In the genomic region with DNA sequence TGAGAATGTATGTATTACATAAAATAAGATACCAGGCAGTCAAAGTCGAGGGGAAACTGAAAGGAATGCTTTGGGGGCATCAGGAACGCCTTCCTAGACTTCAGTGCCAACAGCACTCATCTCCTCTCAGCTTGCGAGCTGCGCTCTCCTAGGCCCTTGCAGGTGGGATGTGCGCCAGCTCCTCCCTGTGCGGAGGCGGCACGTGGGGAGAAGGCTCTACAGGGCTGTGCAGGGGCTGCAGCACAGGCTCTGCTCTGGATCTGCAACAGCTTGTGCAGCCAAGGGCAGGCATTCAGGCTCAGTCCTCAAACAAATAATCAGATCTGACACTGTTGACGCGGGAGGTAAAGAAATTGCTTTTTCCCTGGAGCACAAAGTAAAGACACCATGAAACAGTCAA, we compare ENCODE assay signal across 28 cellular contexts.
DNase-seq lines count a peak whose midpoint lies in the region; ATAC-seq, FAIRE-seq and TF ChIP-seq lines count a peak whose summit lies in the region.
"Had no signal": no experiment of that assay in that cellular context is flagged by ENCODE, and none has a peak within 500 bp of the region (broad histone marks: within the 10 kb centered on the region; RNA-seq: fewer than 3 reads in every experiment).

No MANE protein-coding gene starts in this region.

- H3K9me3 Mint-ChIP-seq in osteocyte (ENCODE audit: unreplicated experiment), result no peaks in the 10 kb centered on the region
- H3K9me3 Mint-ChIP-seq: activated naive CD8-positive, alpha-beta T cell treated with anti-CD3 and anti-CD28 coated beads for 36 hours; activated T-helper 2 cell treated with anti-CD3 and anti-CD28 coated beads, Interferon-gamma antibody, Interleukin-2, Interleukin-4, amounts not matched to agents 10 μg/mL and 5 μg/mL and 100 μg/mL, durations not matched to agents 14 hours and 24 hours and 36 hours; CD4-positive, CD25-positive, alpha-beta regulatory T cell had no signal

- H3K36me3 Mint-ChIP-seq in osteocyte (ENCODE audit: unreplicated experiment), result no peaks in the 10 kb centered on the region
- H3K36me3 Mint-ChIP-seq: activated naive CD8-positive, alpha-beta T cell treated with anti-CD3 and anti-CD28 coated beads for 36 hours; CD4-positive, CD25-positive, alpha-beta regulatory T cell; naive thymus-derived CD4-positive, alpha-beta T cell had no signal

- peaks cover 0 to 18% (median 6%) of the 10 kb centered on the region in 12 donors for H3K4me1 ChIP-seq in heart left ventricle
- no peaks in the 10 kb centered on the region for H3K4me1 ChIP-seq in lower lobe of right lung
- H3K4me1 ChIP-seq: breast epithelium, left lung, SJSA1 had no signal

- H3K27ac Mint-ChIP-seq in osteocyte (ENCODE audit: unreplicated experiment), result no peak overlapping the region
- H3K27ac Mint-ChIP-seq: activated naive CD8-positive, alpha-beta T cell treated with anti-CD3 and anti-CD28 coated beads for 36 hours; activated T-helper 2 cell treated with anti-CD3 and anti-CD28 coated beads, Interferon-gamma antibody, Interleukin-2, Interleukin-4, amounts not matched to agents 10 μg/mL and 5 μg/mL and 100 μg/mL, durations not matched to agents 14 hours and 24 hours and 36 hours; CD4-positive, CD25-positive, alpha-beta regulatory T cell; naive thymus-derived CD4-positive, alpha-beta T cell had no signal

- no peak overlapping the region for H3K4me3 ChIP-seq in heart left ventricle
- no peak overlapping the region for H3K4me3 ChIP-seq in lower lobe of right lung
- H3K4me3 ChIP-seq: breast epithelium, coronary artery, left lung, SJSA1 had no signal

- FAIRE-seq in HTR-8/SVneo (lab: Jason Lieb, UNC), result no peak
- FAIRE-seq: D721Med, GM18507, small intestine had no signal

- H3K27me3 Mint-ChIP-seq in osteocyte (ENCODE audit: unreplicated experiment), result peaks cover 14% of the 10 kb centered on the region
- H3K27me3 Mint-ChIP-seq: CD4-positive, CD25-positive, alpha-beta regulatory T cell had no signal

- TF ChIP-seq POLR2A in heart left ventricle (IDR thresholded peaks at IDR 0.05), result no peak

- peak; percentile 72 to 85 (median 82) for ATAC-seq in heart left ventricle
- no peak for ATAC-seq in lower lobe of right lung
- ATAC-seq: left lung; naive thymus-derived CD4-positive, alpha-beta T cell had no signal

- H3K27me3 ChIP-seq in heart left ventricle (no peaks in the 10 kb centered on the region), lower lobe of right lung (ENCODE audit: low read depth) (no peaks in the 10 kb centered on the region)
- H3K27me3 ChIP-seq: breast epithelium, left lung had no signal

- DNase-seq in DMS79 treated with DMSO at 0.1 percent for 48 hours (lab: John Stamatoyannopoulos, UW) (peak; percentile 9), DMS79 (lab: John Stamatoyannopoulos, UW) (no peak), NCI-H1092 (lab: John Stamatoyannopoulos, UW) (peak; percentile 81), heart left ventricle (peak in 4 of 5 donors; percentile 47 to 77 (median 62)), osteocyte (ENCODE audit: extremely low spot score, unreplicated experiment) (peak; percentile 70), A172 (ENCODE audit: low spot score) (no peak), HTR-8/SVneo (ENCODE audit: insufficient read length, low spot score) (no peak), lower lobe of right lung (no peak)
- DNase-seq: activated CD4-positive, alpha-beta T cell treated with anti-CD3 and anti-CD28 coated beads for 4 hours; CD4-positive, CD25-positive, alpha-beta regulatory T cell; effector CD8-positive, alpha-beta T cell; GOT3; left lung; naive thymus-derived CD4-positive, alpha-beta T cell; NCI-H1048; NCI-H187 treated with DMSO at 0.1 percent for 48 hours; NCI-H446; small intestine; stimulated activated naive CD4-positive, alpha-beta T cell treated with Interleukin-2 at 50 U/mL for 16 hours; T-helper 9 cell had no signal

- no peak overlapping the region for H3K27ac ChIP-seq in heart left ventricle
- H3K27ac ChIP-seq in lower lobe of right lung, result no peak overlapping the region
- H3K27ac ChIP-seq: 22Rv1, breast epithelium, coronary artery, left lung, SJSA1 had no signal

- WGBS in heart left ventricle, 4 donors, result 38 to 46% (median 45%) methylated on average over 10 of the region's 10 CpGs

- intact Hi-C loops in heart left ventricle (cut with DNase I) (loop anchor here in 1 of 10 donors (10.0 kb wide), 1 partner anchor 665 kb away; no protein-coding TSS in a partner anchor), lower lobe of right lung (cut with DNase I) (no loop called here)

- H3K4me1 Mint-ChIP-seq in osteocyte (ENCODE audit: unreplicated experiment), result peaks cover 8% of the 10 kb centered on the region
- H3K4me1 Mint-ChIP-seq: CD4-positive, CD25-positive, alpha-beta regulatory T cell had no signal

- H3K9me3 ChIP-seq in heart left ventricle (no peaks in the 10 kb centered on the region), lower lobe of right lung (no peaks in the 10 kb centered on the region)
- H3K9me3 ChIP-seq: breast epithelium, left lung, SJSA1 had no signal

- no peaks in the 10 kb centered on the region for H3K36me3 ChIP-seq in heart left ventricle
- no peaks in the 10 kb centered on the region for H3K36me3 ChIP-seq in lower lobe of right lung
- H3K36me3 ChIP-seq: breast epithelium, left lung, SJSA1 had no signal

- TF ChIP-seq CTCF in heart left ventricle (IDR thresholded peaks at IDR 0.05), result no peak
- no peak for TF ChIP-seq CTCF in osteocyte (IDR thresholded peaks at IDR 0.05)
- no peak for TF ChIP-seq CTCF in lower lobe of right lung (IDR thresholded peaks at IDR 0.05)

- H3K4me3 Mint-ChIP-seq in osteocyte (ENCODE audit: unreplicated experiment), result no peak overlapping the region
- H3K4me3 Mint-ChIP-seq: activated naive CD8-positive, alpha-beta T cell treated with anti-CD3 and anti-CD28 coated beads for 36 hours; CD4-positive, CD25-positive, alpha-beta regulatory T cell; naive thymus-derived CD4-positive, alpha-beta T cell had no signal

Comparison
In these comparisons a context has a peak if more than half of its experiments do, and no peak if none do; other contexts are left out.
1. DNase-seq: peak in DMS79 treated with DMSO at 0.1 percent for 48 hours (single experiment), NCI-H1092 (single experiment), heart left ventricle (4 of 5) and osteocyte (single experiment); none in DMS79 (single experiment), A172 (single experiment), HTR-8/SVneo (single experiment) and lower lobe of right lung (single experiment).
2. ATAC-seq: peak in heart left ventricle (4 of 4); none in lower lobe of right lung (0 of 2).